Comparison of ENCODE assay signal across 10 cellular contexts in the genomic region with DNA sequence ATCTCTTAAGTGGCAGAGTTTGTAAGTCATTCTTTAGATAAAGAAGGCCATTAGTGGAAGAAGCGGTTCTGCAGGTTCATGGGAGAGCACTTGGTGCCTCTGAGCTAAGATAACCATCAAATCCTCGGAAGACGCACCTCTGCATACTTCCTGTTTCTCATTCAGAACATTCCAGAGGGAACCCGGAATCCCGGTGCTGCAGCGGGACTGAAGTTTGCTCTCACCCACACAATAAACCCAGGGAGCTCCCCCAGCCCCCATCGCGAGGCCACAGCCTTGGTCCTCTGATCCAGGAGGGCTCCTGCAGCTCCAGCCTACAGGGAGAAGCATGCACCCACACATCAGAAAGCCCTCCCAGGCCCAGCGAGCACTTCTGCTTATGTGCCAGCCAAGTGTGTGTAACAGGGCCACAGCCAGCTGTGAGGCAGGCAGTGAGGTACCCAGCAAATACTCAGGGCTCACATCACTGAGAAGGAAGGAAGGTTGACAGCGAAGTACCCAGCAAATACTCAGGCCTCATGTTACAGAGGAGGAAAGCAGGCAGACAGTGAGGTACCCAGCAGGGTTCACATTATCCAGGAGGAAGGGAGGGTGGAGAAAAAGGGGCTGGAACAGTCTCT.
A peak's percentile ranks its signal among the peaks of the same experiment; 100 is the strongest.
DNase-seq lines count a peak whose midpoint lies in the region; ATAC-seq and TF ChIP-seq lines count a peak whose summit lies in the region.
"Had no signal": no experiment of that assay in that cellular context is flagged by ENCODE, and none has a peak within 500 bp of the region (broad histone marks: within the 10 kb centered on the region; RNA-seq: fewer than 3 reads in every experiment).

No MANE protein-coding gene starts in this region.

- H3K27me3 ChIP-seq in A673 (replicated peaks; ENCODE audit: insufficient read depth, low read depth, low read length, poor library complexity) (no peaks in the 10 kb centered on the region), breast epithelium (no peaks in the 10 kb centered on the region)

- H3K27ac ChIP-seq in A673 (ENCODE audit: low read depth, low read length, poor library complexity, severe bottlenecking) (no peak overlapping the region), breast epithelium (peak overlapping the region in 1 of 2 donors; percentile 0)

- H3K4me1 ChIP-seq in A673 (ENCODE audit: insufficient read depth, low read length, poor library complexity, severe bottlenecking) (peaks cover 15% of the 10 kb centered on the region), breast epithelium (no peaks in the 10 kb centered on the region)

- TF ChIP-seq POLR2A in breast epithelium (IDR thresholded peaks at IDR 0.05) = no peak

- no TSS peak for BruUV-seq in A673 (replicated peaks; lab: Mats Ljungman, UMichigan)

- POLR2A ChIA-PET in A673 (lab: Charles Lee; ENCODE audit: low non-redundant PET) = interaction anchor here (0.6 kb wide), 1 partner anchor 196 kb away, joined by 3 read pairs; no protein-coding TSS in a partner anchor

- no peaks in the 10 kb centered on the region for H3K36me3 ChIP-seq in A673 (ENCODE audit: insufficient read depth, low read length, poor library complexity, severe bottlenecking)
- no peaks in the 10 kb centered on the region for H3K36me3 ChIP-seq in breast epithelium

- CTCF ChIA-PET in A673 (lab: Charles Lee) = no interaction called here

- DNase-seq in A673 (ENCODE audit: low spot score) (peak; percentile 52), LNCaP clone FGC (ENCODE audit: low read depth) (peak; percentile 92), breast epithelium (ENCODE audit: low spot score in 2 of 2) (peak; percentile 23 to 48), mesenteric fat pad (ENCODE audit: low spot score) (peak; percentile 76), epidermal melanocyte (ENCODE audit: insufficient read length, low spot score) (no peak), foreskin melanocyte (no peak)
- DNase-seq in activated CD4-positive, alpha-beta T cell treated with anti-CD3 and anti-CD28 coated beads, Interleukin-2, amount 50 U/mL, for 1 hour = no peak
- DNase-seq: activated gamma-delta T cell treated with Interleukin-2 at 50 U/mL for 16 hours, occipital lobe had no signal

- TF ChIP-seq CTCF in A673 (conservative IDR thresholded peaks at IDR 0.05; ENCODE audit: low read depth, low read length) = no peak
- TF ChIP-seq CTCF in LNCaP clone FGC (IDR thresholded peaks at IDR 0.05; ENCODE audit: control insufficient read depth, extremely low read depth, insufficient read depth) = no peak
- TF ChIP-seq CTCF in breast epithelium (IDR thresholded peaks at IDR 0.05) = no peak

- no peak overlapping the region for H3K4me3 ChIP-seq in A673 (ENCODE audit: low read depth, low read length, poor library complexity, severe bottlenecking)
- peak overlapping the region; percentile 15; the same call in 1 of the 2 replicates for H3K4me3 ChIP-seq in LNCaP clone FGC (ENCODE audit: low read depth, low read length)
- H3K4me3 ChIP-seq in breast epithelium = peak overlapping the region in 1 of 3 donors; percentile 29

- H3K9me3 ChIP-seq in A673 (ENCODE audit: low read depth, low read length, poor library complexity, severe bottlenecking) (no peaks in the 10 kb centered on the region), breast epithelium (no peaks in the 10 kb centered on the region)

- no peak for ATAC-seq in GM19023 (IDR thresholded peaks at IDR 0.05; ENCODE audit: unreplicated experiment)

- intact Hi-C loops in A673 (cut with micrococcal nuclease; ENCODE audit: unreplicated experiment) = no loop called here
- intact Hi-C loops in breast epithelium (cut with DNase I; ENCODE audit: low total_unique reads) = no loop called here

Comparison
In these comparisons a context has a peak if more than half of its experiments do, and no peak if none do; other contexts are left out.
1. DNase-seq: peak in A673 (single experiment), LNCaP clone FGC (single experiment), breast epithelium (2 of 2) and mesenteric fat pad (single experiment); none in epidermal melanocyte (single experiment), activated CD4-positive, alpha-beta T cell treated with anti-CD3 and anti-CD28 coated beads, Interleukin-2, amount 50 U/mL, for 1 hour (single experiment) and foreskin melanocyte (single experiment).